ENCODE assay signal across 1 cellular context in the genomic region with DNA sequence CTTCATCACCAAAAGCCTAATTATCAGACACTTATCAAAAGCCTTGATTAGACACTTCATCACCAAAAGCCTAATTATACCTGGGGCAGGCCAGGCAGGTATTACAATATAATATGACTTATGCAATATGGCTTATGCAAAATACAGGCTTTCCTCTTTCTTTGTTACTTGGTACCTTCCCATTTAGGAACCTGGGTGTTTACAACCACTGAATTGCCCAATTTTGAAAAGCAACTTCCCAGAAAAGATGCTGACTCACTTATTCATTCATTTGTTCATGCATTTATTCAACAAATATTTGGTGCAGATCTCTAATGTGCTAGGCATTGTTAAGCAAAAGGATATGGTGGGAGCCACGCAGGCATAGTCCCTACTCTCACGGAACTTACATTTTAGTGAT.
TF ChIP-seq lines count a peak whose summit lies in the region.

No MANE protein-coding gene starts in this region.

TF ChIP-seq in HepG2, 621 proteins besides CTCF, POLR2A, EP300 and RAD21:
- TF ChIP-seq MAFF (IDR thresholded peaks at IDR 0.05; ENCODE audit: low read depth, low read length), result 0 out of 2 replicates have a peak, but pooled peaks have one; percentile 11
- TF ChIP-seq ZNF788 (CRISPR knock-in tag; IDR thresholded peaks at IDR 0.05; ENCODE audit: borderline replicate concordance), result no peak
- TF ChIP-seq NPAS2 (CRISPR knock-in tag; IDR thresholded peaks at IDR 0.05; ENCODE audit: borderline replicate concordance), result no peak
- TF ChIP-seq, protein P1, sequence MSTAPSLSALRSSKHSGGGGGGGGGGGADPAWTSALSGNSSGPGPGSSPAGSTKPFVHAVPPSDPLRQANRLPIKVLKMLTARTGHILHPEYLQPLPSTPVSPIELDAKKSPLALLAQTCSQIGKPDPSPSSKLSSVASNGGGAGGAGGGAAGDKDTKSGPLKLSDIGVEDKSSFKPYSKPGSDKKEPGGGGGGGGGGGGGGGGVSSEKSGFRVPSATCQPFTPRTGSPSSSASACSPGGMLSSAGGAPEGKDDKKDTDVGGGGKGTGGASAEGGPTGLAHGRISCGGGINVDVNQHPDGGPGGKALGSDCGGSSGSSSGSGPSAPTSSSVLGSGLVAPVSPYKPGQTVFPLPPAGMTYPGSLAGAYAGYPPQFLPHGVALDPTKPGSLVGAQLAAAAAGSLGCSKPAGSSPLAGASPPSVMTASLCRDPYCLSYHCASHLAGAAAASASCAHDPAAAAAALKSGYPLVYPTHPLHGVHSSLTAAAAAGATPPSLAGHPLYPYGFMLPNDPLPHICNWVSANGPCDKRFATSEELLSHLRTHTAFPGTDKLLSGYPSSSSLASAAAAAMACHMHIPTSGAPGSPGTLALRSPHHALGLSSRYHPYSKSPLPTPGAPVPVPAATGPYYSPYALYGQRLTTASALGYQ (CRISPR knock-in tag; IDR thresholded peaks at IDR 0.05), result no peak
- TF ChIP-seq, protein P2, sequence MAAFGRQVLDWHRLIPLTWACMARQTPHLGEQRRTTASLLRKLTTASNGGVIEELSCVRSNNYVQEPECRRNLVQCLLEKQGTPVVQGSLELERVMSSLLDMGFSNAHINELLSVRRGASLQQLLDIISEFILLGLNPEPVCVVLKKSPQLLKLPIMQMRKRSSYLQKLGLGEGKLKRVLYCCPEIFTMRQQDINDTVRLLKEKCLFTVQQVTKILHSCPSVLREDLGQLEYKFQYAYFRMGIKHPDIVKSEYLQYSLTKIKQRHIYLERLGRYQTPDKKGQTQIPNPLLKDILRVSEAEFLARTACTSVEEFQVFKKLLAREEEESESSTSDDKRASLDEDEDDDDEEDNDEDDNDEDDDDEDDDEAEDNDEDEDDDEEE (CRISPR knock-in tag; IDR thresholded peaks at IDR 0.05), result no peak
- TF ChIP-seq MAFK (conservative IDR thresholded peaks at IDR 0.05 in 1 of 2, IDR thresholded peaks at IDR 0.05 in 1 of 2; ENCODE audit: low read length in 2 of 2), result 0 out of 4 replicates have a peak, but pooled peaks of 1 of the 2 experiments have one; percentile 8
- TF ChIP-seq ZNF562 (CRISPR knock-in tag; IDR thresholded peaks at IDR 0.05; ENCODE audit: borderline replicate concordance), result no peak
- no peak for TF ChIP-seq ZFP1 (CRISPR knock-in tag; IDR thresholded peaks at IDR 0.05)
- no peak for TF ChIP-seq MED1 (CRISPR knock-in tag; IDR thresholded peaks at IDR 0.05)
- TF ChIP-seq MEF2D (CRISPR knock-in tag; IDR thresholded peaks at IDR 0.05), result no peak
- no peak for TF ChIP-seq ZNF282 (IDR thresholded peaks at IDR 0.05; ENCODE audit: partially characterized antibody)
TF ChIP-seq in HepG2: peak in this region for 2.
